Comparison of ENCODE assay signal across 1 cellular context in the genomic region with DNA sequence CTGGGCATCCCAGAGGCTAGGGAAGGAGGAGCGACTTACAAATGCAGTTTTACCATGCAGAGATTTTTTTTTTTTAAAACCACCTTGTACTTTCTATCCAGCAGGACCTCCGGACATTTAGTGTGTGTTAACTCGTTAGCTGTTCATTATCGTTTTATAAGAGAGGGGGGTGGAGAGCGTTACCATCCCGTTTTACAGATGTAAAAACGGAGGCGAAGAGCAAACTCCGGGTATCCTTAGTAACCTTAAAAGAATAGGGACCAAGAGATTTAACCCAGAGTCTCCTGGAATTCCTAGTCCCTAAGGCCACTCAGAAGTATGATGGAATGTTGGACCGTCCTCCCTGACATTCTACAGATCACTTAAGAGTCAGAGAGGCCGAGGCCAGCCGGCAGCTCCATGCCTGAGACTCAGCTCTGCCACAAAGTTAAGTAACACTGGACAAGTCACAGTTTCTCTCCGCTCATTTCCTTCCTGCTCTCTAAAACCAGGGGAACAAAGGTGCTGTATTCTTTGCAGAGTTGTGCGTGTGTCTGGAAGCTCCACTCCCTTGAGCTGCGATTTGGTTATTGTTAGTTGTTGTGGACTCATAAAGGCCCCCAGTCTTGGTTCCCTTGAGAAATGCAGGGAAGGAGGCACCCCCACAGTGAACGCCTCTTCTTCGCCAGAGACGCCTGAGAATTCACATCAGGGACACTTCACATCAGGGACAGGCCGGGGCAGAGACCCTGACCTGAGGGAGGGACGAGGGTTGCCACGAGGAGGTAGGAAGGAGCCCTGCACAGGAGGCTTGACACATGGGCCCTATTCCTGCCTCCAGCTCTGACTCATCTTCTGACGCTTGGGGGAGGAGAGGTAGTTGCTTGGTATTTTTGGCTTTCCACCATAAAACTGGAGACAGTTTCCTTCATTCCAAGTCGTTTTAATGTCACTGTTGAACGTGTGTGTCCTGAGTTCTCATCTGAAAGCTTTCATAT.
TF ChIP-seq lines count a peak whose summit lies in the region.

No MANE protein-coding gene starts in this region.

TF ChIP-seq in GM23338, 12 proteins besides CTCF, POLR2A, EP300 and RAD21 (continued from another document):
- TF ChIP-seq, protein P1, sequence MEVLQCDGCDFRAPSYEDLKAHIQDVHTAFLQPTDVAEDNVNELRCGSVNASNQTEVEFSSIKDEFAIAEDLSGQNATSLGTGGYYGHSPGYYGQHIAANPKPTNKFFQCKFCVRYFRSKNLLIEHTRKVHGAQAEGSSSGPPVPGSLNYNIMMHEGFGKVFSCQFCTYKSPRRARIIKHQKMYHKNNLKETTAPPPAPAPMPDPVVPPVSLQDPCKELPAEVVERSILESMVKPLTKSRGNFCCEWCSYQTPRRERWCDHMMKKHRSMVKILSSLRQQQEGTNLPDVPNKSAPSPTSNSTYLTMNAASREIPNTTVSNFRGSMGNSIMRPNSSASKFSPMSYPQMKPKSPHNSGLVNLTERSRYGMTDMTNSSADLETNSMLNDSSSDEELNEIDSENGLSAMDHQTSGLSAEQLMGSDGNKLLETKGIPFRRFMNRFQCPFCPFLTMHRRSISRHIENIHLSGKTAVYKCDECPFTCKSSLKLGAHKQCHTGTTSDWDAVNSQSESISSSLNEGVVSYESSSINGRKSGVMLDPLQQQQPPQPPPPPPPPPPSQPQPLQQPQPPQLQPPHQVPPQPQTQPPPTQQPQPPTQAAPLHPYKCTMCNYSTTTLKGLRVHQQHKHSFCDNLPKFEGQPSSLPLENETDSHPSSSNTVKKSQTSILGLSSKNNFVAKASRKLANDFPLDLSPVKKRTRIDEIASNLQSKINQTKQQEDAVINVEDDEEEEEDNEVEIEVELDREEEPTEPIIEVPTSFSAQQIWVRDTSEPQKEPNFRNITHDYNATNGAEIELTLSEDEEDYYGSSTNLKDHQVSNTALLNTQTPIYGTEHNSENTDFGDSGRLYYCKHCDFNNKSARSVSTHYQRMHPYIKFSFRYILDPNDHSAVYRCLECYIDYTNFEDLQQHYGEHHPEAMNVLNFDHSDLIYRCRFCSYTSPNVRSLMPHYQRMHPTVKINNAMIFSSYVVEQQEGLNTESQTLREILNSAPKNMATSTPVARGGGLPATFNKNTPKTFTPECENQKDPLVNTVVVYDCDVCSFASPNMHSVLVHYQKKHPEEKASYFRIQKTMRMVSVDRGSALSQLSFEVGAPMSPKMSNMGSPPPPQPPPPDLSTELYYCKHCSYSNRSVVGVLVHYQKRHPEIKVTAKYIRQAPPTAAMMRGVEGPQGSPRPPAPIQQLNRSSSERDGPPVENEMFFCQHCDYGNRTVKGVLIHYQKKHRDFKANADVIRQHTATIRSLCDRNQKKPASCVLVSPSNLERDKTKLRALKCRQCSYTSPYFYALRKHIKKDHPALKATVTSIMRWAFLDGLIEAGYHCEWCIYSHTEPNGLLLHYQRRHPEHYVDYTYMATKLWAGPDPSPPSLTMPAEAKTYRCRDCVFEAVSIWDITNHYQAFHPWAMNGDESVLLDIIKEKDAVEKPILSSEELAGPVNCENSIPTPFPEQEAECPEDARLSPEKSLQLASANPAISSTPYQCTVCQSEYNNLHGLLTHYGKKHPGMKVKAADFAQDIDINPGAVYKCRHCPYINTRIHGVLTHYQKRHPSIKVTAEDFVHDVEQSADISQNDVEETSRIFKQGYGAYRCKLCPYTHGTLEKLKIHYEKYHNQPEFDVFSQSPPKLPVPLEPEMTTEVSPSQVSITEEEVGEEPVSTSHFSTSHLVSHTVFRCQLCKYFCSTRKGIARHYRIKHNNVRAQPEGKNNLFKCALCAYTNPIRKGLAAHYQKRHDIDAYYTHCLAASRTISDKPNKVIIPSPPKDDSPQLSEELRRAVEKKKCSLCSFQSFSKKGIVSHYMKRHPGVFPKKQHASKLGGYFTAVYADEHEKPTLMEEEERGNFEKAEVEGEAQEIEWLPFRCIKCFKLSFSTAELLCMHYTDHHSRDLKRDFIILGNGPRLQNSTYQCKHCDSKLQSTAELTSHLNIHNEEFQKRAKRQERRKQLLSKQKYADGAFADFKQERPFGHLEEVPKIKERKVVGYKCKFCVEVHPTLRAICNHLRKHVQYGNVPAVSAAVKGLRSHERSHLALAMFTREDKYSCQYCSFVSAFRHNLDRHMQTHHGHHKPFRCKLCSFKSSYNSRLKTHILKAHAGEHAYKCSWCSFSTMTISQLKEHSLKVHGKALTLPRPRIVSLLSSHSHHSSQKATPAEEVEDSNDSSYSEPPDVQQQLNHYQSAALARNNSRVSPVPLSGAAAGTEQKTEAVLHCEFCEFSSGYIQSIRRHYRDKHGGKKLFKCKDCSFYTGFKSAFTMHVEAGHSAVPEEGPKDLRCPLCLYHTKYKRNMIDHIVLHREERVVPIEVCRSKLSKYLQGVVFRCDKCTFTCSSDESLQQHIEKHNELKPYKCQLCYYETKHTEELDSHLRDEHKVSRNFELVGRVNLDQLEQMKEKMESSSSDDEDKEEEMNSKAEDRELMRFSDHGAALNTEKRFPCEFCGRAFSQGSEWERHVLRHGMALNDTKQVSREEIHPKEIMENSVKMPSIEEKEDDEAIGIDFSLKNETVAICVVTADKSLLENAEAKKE (CRISPR knock-in tag; IDR thresholded peaks at IDR 0.05) = no peak
- TF ChIP-seq NANOG (IDR thresholded peaks at IDR 0.05; ENCODE audit: borderline replicate concordance) = no peak
- no peak for TF ChIP-seq ZNF331 (CRISPR knock-in tag; IDR thresholded peaks at IDR 0.05; ENCODE audit: low read depth)
- TF ChIP-seq POLR2AphosphoS5 (IDR thresholded peaks at IDR 0.05; ENCODE audit: low read depth) = no peak
- TF ChIP-seq STAT1 (IDR thresholded peaks at IDR 0.05; ENCODE audit: unreplicated experiment) = no peak
- no peak for TF ChIP-seq ZNF114 (CRISPR knock-in tag; IDR thresholded peaks at IDR 0.05)
- TF ChIP-seq JUNB (IDR thresholded peaks at IDR 0.05; ENCODE audit: unreplicated experiment) = no peak
- TF ChIP-seq, protein P2, sequence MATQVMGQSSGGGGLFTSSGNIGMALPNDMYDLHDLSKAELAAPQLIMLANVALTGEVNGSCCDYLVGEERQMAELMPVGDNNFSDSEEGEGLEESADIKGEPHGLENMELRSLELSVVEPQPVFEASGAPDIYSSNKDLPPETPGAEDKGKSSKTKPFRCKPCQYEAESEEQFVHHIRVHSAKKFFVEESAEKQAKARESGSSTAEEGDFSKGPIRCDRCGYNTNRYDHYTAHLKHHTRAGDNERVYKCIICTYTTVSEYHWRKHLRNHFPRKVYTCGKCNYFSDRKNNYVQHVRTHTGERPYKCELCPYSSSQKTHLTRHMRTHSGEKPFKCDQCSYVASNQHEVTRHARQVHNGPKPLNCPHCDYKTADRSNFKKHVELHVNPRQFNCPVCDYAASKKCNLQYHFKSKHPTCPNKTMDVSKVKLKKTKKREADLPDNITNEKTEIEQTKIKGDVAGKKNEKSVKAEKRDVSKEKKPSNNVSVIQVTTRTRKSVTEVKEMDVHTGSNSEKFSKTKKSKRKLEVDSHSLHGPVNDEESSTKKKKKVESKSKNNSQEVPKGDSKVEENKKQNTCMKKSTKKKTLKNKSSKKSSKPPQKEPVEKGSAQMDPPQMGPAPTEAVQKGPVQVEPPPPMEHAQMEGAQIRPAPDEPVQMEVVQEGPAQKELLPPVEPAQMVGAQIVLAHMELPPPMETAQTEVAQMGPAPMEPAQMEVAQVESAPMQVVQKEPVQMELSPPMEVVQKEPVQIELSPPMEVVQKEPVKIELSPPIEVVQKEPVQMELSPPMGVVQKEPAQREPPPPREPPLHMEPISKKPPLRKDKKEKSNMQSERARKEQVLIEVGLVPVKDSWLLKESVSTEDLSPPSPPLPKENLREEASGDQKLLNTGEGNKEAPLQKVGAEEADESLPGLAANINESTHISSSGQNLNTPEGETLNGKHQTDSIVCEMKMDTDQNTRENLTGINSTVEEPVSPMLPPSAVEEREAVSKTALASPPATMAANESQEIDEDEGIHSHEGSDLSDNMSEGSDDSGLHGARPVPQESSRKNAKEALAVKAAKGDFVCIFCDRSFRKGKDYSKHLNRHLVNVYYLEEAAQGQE (IDR thresholded peaks at IDR 0.05; ENCODE audit: unreplicated experiment) = no peak
